Comparison of ENCODE assay signal across 8 cellular contexts in genomic region chr1:145123992-145124641, GRCh38. TPM values are rescaled to one million over a fixed set of nuclear protein-coding genes. Genes with fewer than 3 reads are reported as not detected.
DNase-seq lines count a peak whose midpoint lies in the region; ATAC-seq, FAIRE-seq and TF ChIP-seq lines count a peak whose summit lies in the region.
"Not testable (repeated sequence)": the region's sequence is repeated elsewhere in the genome, so short reads cannot be mapped to it uniquely, and the experiment has no call there.

No MANE protein-coding gene starts in this region.

- H3K4me3 ChIP-seq in A549; HCT116 (replicated peaks in 1 of 2; ENCODE audit: low read depth in 1 of 2, low read length in 2 of 2); RWPE2 (ENCODE audit: severe bottlenecking); body of pancreas; heart left ventricle; lung: not testable (repeated sequence)

- not testable (repeated sequence) for H3K27ac Mint-ChIP-seq in stimulated activated naive CD8-positive, alpha-beta T cell treated with anti-CD3 and anti-CD28 coated beads, Interleukin-15, amount 100 ng/mL, for 72 hours

- no CpG with 5 or more reads among the region's 7 CpGs for WGBS in A549 (ENCODE audit: missing lambda C conversion rate)
- no CpG with 5 or more reads among the region's 7 CpGs for WGBS in body of pancreas, 2 donors
- WGBS in heart left ventricle, 4 donors: no CpG with 5 or more reads among the region's 7 CpGs
- no CpG with 5 or more reads among the region's 7 CpGs for WGBS in lung, 2 donors

- not testable (repeated sequence) for TF ChIP-seq CTCF in A549 (IDR thresholded peaks at IDR 0.05); HCT116 (IDR thresholded peaks at IDR 0.05 in 2 of 3, conservative IDR thresholded peaks at IDR 0.05 in 1 of 3; ENCODE audit: borderline replicate concordance in 1 of 3, insufficient read depth in 1 of 3, low read depth in 2 of 3, low read length in 2 of 3); RWPE2 (IDR thresholded peaks at IDR 0.05; ENCODE audit: poor library complexity, severe bottlenecking); body of pancreas (IDR thresholded peaks at IDR 0.05); heart left ventricle (IDR thresholded peaks at IDR 0.05); lung (IDR thresholded peaks at IDR 0.05; ENCODE audit: control extremely low read depth, extremely low read depth)

- not testable (repeated sequence) for H4K20me1 ChIP-seq in HCT116 (ENCODE audit: insufficient read depth)

- not testable (repeated sequence) for TF ChIP-seq POLR2A in A549 (IDR thresholded peaks at IDR 0.05; ENCODE audit: low read length); HCT116 (IDR thresholded peaks at IDR 0.05; ENCODE audit: borderline replicate concordance, extremely low read depth, insufficient read depth, insufficient read length); body of pancreas (IDR thresholded peaks at IDR 0.05); heart left ventricle (IDR thresholded peaks at IDR 0.05)

- peak; percentile 72 to 83; a peak in 5 of 6 replicates for ATAC-seq in A549
- peak; percentile 72 for ATAC-seq in HCT116
- peak; percentile 32; the same call in 1 of the 3 replicates for ATAC-seq in RWPE2 (ENCODE audit: low read depth)
- ATAC-seq in body of pancreas: peak; percentile 48
- ATAC-seq in heart left ventricle: peak in 3 of 4 donors; percentile 63 to 84 (median 63)
- peak; percentile 53 for ATAC-seq in left colon
- peak; percentile 46 for ATAC-seq in lung (ENCODE audit: insufficient read depth, low FRiP score)
- ATAC-seq in stimulated activated naive CD8-positive, alpha-beta T cell treated with anti-CD3 and anti-CD28 coated beads, Interleukin-15, amount 100 ng/mL, for 72 hours: peak; percentile 50

- H3K4me2 ChIP-seq in A549; HCT116 (ENCODE audit: low read length): not testable (repeated sequence)

- H3K9me3 ChIP-seq in A549; HCT116 (ENCODE audit: control insufficient read depth in 1 of 2, insufficient read depth in 1 of 2, low read depth in 1 of 2, low read length in 2 of 2); RWPE2 (ENCODE audit: severe bottlenecking); body of pancreas; heart left ventricle; lung (ENCODE audit: control insufficient read depth in 2 of 2, insufficient read depth in 1 of 2, low read length in 1 of 2): not testable (repeated sequence)

- H3K27ac ChIP-seq in A549; HCT116 (ENCODE audit: low read depth, low read length); RWPE2 (ENCODE audit: poor library complexity, severe bottlenecking); body of pancreas; heart left ventricle; lung (ENCODE audit: low read depth in 1 of 2, low read length in 1 of 2): not testable (repeated sequence)

- not testable (repeated sequence) for H3K9me3 Mint-ChIP-seq in stimulated activated naive CD8-positive, alpha-beta T cell treated with anti-CD3 and anti-CD28 coated beads, Interleukin-15, amount 100 ng/mL, for 72 hours

- not testable (repeated sequence) for H3K4me1 ChIP-seq in A549; HCT116 (ENCODE audit: control insufficient read depth in 1 of 2, insufficient read depth in 2 of 2, low read length in 2 of 2); RWPE2 (ENCODE audit: insufficient read depth, poor library complexity, severe bottlenecking); body of pancreas; heart left ventricle; lung (ENCODE audit: control insufficient read depth in 2 of 2, insufficient read depth in 2 of 2, low read length in 2 of 2)

- H3K79me2 ChIP-seq in HCT116 (ENCODE audit: insufficient read depth, low read length): not testable (repeated sequence)

- not testable (repeated sequence) for H3K9ac ChIP-seq in HCT116 (ENCODE audit: low read length)

- TF ChIP-seq EP300 in A549 (IDR thresholded peaks at IDR 0.05): not testable (repeated sequence)

- TF ChIP-seq RAD21 in A549 (conservative IDR thresholded peaks at IDR 0.05 in 1 of 2, IDR thresholded peaks at IDR 0.05 in 1 of 2); HCT116 (IDR thresholded peaks at IDR 0.05; ENCODE audit: low read depth): not testable (repeated sequence)

- not testable (repeated sequence) for FAIRE-seq in A549 (lab: Jason Lieb, UNC)

- not testable (repeated sequence) for H3K4me3 Mint-ChIP-seq in stimulated activated naive CD8-positive, alpha-beta T cell treated with anti-CD3 and anti-CD28 coated beads, Interleukin-15, amount 100 ng/mL, for 72 hours

- H2AFZ ChIP-seq in HCT116 (ENCODE audit: low read depth, low read length, poor library complexity, severe bottlenecking): not testable (repeated sequence)

- H3K27me3 Mint-ChIP-seq in stimulated activated naive CD8-positive, alpha-beta T cell treated with anti-CD3 and anti-CD28 coated beads, Interleukin-15, amount 100 ng/mL, for 72 hours: not testable (repeated sequence)

- H3K36me3 ChIP-seq in HCT116 (ENCODE audit: control insufficient read depth in 1 of 2, insufficient read depth in 2 of 2, low read length in 2 of 2); RWPE2 (ENCODE audit: low read depth); body of pancreas (replicated peaks in 1 of 2; ENCODE audit: insufficient read depth in 1 of 2, low read depth in 2 of 2); heart left ventricle; lung (ENCODE audit: control insufficient read depth in 2 of 2, insufficient read depth in 2 of 2, low read length in 2 of 2): not testable (repeated sequence)

- POLR2A ChIA-PET in A549 (lab: Yijun Ruan, JAX); HCT116 (lab: Charles Lee): not testable (repeated sequence)

- CTCF ChIA-PET in A549 (lab: Yijun Ruan, JAX); HCT116 (lab: Charles Lee): not testable (repeated sequence)

- intact Hi-C loops in HCT116 (cut with micrococcal nuclease); body of pancreas (cut with DNase I); heart left ventricle (cut with DNase I); left colon (cut with DNase I, micrococcal nuclease): not testable (repeated sequence)

- RAD21 ChIA-PET in HCT116 (lab: Charles Lee; ENCODE audit: low non-redundant PET in 1 of 2, low total read pairs in 2 of 2, uncharacterized antibody in 2 of 2, unreplicated experiment in 2 of 2): not testable (repeated sequence)

- H3K9me2 ChIP-seq in HCT116 (ENCODE audit: insufficient read depth): not testable (repeated sequence)

- not testable (repeated sequence) for DNase-seq in A549 (ENCODE audit: low read depth in 1 of 2, low spot score in 1 of 2); HCT116 (ENCODE audit: low read depth, low spot score); RWPE2 (ENCODE audit: low spot score); body of pancreas; heart left ventricle; left colon; lung (ENCODE audit: low spot score); stimulated activated naive CD8-positive, alpha-beta T cell treated with anti-CD3 and anti-CD28 coated beads, Interleukin-15, amount 100 ng/mL, for 72 hours

- BruUV-seq in HCT116 (replicated peaks; lab: Mats Ljungman, UMichigan): not testable (repeated sequence)

- H3K27me3 ChIP-seq in HCT116 (ENCODE audit: insufficient read depth, low read length); RWPE2 (ENCODE audit: insufficient read depth, poor library complexity, severe bottlenecking); body of pancreas; heart left ventricle; lung (ENCODE audit: control insufficient read depth, insufficient read depth): not testable (repeated sequence)

- not testable (repeated sequence) for H3K4me1 Mint-ChIP-seq in stimulated activated naive CD8-positive, alpha-beta T cell treated with anti-CD3 and anti-CD28 coated beads, Interleukin-15, amount 100 ng/mL, for 72 hours

RNA-seq across cellular contexts. Expression of gene FAM72D, which starts 28.3 kb away (rescaled TPM):
- polyA plus RNA-seq in A549 (2011; rRNA removed) (10.9 and 15.2 TPM in 2 replicates), A549 (2017; fragmentation: RNase III; extraction: RNeasy Plus Mini Kit Qiagen cat#74134 plus additional on column Dnase treatment) (11.1 to 13.5 TPM (median 12.9 TPM) in 3 replicates), heart left ventricle (under 1 TPM; 0.06 to 0.08 TPM), lung (under 1 TPM; 0.35 to 0.41 TPM)
- polyA plus RNA-seq in A549 (2012; cell fraction: cytosol; rRNA removed): 5.6 and 5.8 TPM in 2 replicates
- 2.2 and 2.3 TPM in 2 replicates for polyA plus RNA-seq in A549 (2012; cell fraction: nucleus; rRNA removed)
- 1.9 and 2.1 TPM in 2 replicates for polyA minus RNA-seq in A549 (2011; rRNA and poly(A)+ RNA removed)
- total RNA-seq in HCT116 (2021; ENCODE audit: unreplicated experiment) (16.3 TPM), body of pancreas (not detected), heart left ventricle (under 1 TPM in 3 of 9 donors, not detected in 6; 0.14 to 0.35 (median 0.20) TPM), left colon (under 1 TPM; 0.17 to 0.89 TPM), lung (under 1 TPM; 0.52 to 0.60 TPM)
- 10.4 and 15.0 TPM in 2 replicates for polyA plus RNA-seq in HCT116 (2012)

RNA-seq across cellular contexts. Expression of gene SRGAP2B, which starts 29.0 kb away (rescaled TPM):
- polyA plus RNA-seq in A549 (2011; rRNA removed) (27.3 and 29.3 TPM in 2 replicates), A549 (2017; fragmentation: RNase III; extraction: RNeasy Plus Mini Kit Qiagen cat#74134 plus additional on column Dnase treatment) (11.8 to 14.2 TPM (median 13.9 TPM) in 3 replicates), heart left ventricle (1 to 10 TPM; 3.0 to 6.2 TPM), lung (10 to 100 TPM in 1 of 2 donors, 1 to 10 TPM in 1; 5.8 to 17.5 TPM)
- 7.2 and 8.7 TPM in 2 replicates for polyA plus RNA-seq in A549 (2012; cell fraction: cytosol; rRNA removed)
- polyA plus RNA-seq in A549 (2012; cell fraction: nucleus; rRNA removed): 8.7 and 16.9 TPM in 2 replicates
- polyA minus RNA-seq in A549 (2011; rRNA and poly(A)+ RNA removed): 41.0 and 41.8 TPM in 2 replicates
- total RNA-seq in HCT116 (2021; ENCODE audit: unreplicated experiment) (31.2 TPM), body of pancreas (1 to 10 TPM; 7.5 to 9.6 TPM), heart left ventricle (10 to 100 TPM in 5 of 9 donors, 1 to 10 TPM in 4; 7.4 to 26.8 (median 10.4) TPM), left colon (1 to 10 TPM; 6.8 to 7.2 TPM), lung (10 to 100 TPM; 33.2 to 49.8 TPM)
- polyA plus RNA-seq in HCT116 (2012): 19.1 and 20.2 TPM in 2 replicates
